Comparison of ENCODE assay signal across 11 cellular contexts in genomic region chr7:129066290-129067131, GRCh38.
A peak's percentile ranks its signal among the peaks of the same experiment; 100 is the strongest.
DNase-seq lines count a peak whose midpoint lies in the region; ATAC-seq and TF ChIP-seq lines count a peak whose summit lies in the region.
"Had no signal": no experiment of that assay in that cellular context is flagged by ENCODE, and none has a peak within 500 bp of the region (broad histone marks: within the 10 kb centered on the region; RNA-seq: fewer than 3 reads in every experiment).

No MANE protein-coding gene starts in this region.

- no peaks in the 10 kb centered on the region for H3K36me3 Mint-ChIP-seq in nephron (ENCODE audit: low read depth)
- H3K36me3 Mint-ChIP-seq in stimulated activated memory B cell treated with anti-CD40 and anti-IgM and Interleukin-4, amounts not matched to agents 10 μg/mL and 1 μg/mL and 100 μg/mL, for 72 hours, result no peaks in the 10 kb centered on the region
- H3K36me3 Mint-ChIP-seq: activated naive CD8-positive, alpha-beta T cell had no signal

- peaks cover 4% of the 10 kb centered on the region for H3K27me3 Mint-ChIP-seq in nephron (ENCODE audit: low read depth)
- peaks cover 19% of the 10 kb centered on the region for H3K27me3 Mint-ChIP-seq in stimulated activated memory B cell treated with anti-CD40 and anti-IgM and Interleukin-4, amounts not matched to agents 10 μg/mL and 1 μg/mL and 100 μg/mL, for 72 hours

- DNase-seq in GM04504 (ENCODE audit: low read depth), result peak; percentile 81
- peak; percentile 24 for DNase-seq in NAMALWA (ENCODE audit: low spot score)
- DNase-seq in dedifferentiated amniotic fluid mesenchymal stem cell (ENCODE audit: extremely low spot score), result peak; percentile 98
- DNase-seq in T-helper 9 cell, result no peak
- DNase-seq: NCI-H1694, small intestine had no signal

- no peak overlapping the region for H3K4me3 Mint-ChIP-seq in nephron
- no peak overlapping the region for H3K4me3 Mint-ChIP-seq in stimulated activated memory B cell treated with anti-CD40 and anti-IgM and Interleukin-4, amounts not matched to agents 10 μg/mL and 1 μg/mL and 100 μg/mL, for 72 hours
- H3K4me3 Mint-ChIP-seq: activated naive CD8-positive, alpha-beta T cell had no signal

- no peaks in the 10 kb centered on the region for H3K9me3 Mint-ChIP-seq in nephron
- no peaks in the 10 kb centered on the region for H3K9me3 Mint-ChIP-seq in stimulated activated memory B cell treated with anti-CD40 and anti-IgM and Interleukin-4, amounts not matched to agents 10 μg/mL and 1 μg/mL and 100 μg/mL, for 72 hours

- peaks cover 23% of the 10 kb centered on the region for H3K4me1 Mint-ChIP-seq in nephron
- H3K4me1 Mint-ChIP-seq in stimulated activated memory B cell treated with anti-CD40 and anti-IgM and Interleukin-4, amounts not matched to agents 10 μg/mL and 1 μg/mL and 100 μg/mL, for 72 hours, result peaks cover 8% of the 10 kb centered on the region

- H3K27ac Mint-ChIP-seq in nephron, result peak overlapping the region; percentile 19 to 88 (median 82)
- H3K27ac Mint-ChIP-seq in stimulated activated memory B cell treated with anti-CD40 and anti-IgM and Interleukin-4, amounts not matched to agents 10 μg/mL and 1 μg/mL and 100 μg/mL, for 72 hours, result no peak overlapping the region
- H3K27ac Mint-ChIP-seq: activated naive CD8-positive, alpha-beta T cell had no signal

- ATAC-seq in HG02588 (IDR thresholded peaks at IDR 0.05; ENCODE audit: unreplicated experiment) (no peak), HG03039 (IDR thresholded peaks at IDR 0.05; ENCODE audit: unreplicated experiment) (no peak)
- no peak for ATAC-seq in stimulated activated memory B cell treated with anti-CD40 and anti-IgM and Interleukin-4, amounts not matched to agents 10 μg/mL and 1 μg/mL and 100 μg/mL, for 72 hours

- TF ChIP-seq CTCF in nephron (IDR thresholded peaks at IDR 0.05; ENCODE audit: unreplicated experiment in 3 of 3), result no peak
